In genomic region chr6:54282186-54282585, GRCh38 we compare ENCODE assay signal across 15 cellular contexts. TPM values are rescaled to one million over a fixed set of nuclear protein-coding genes. Genes with fewer than 3 reads are reported as not detected.
DNase-seq lines count a peak whose midpoint lies in the region; FAIRE-seq and TF ChIP-seq lines count a peak whose summit lies in the region.
"Had no signal": no experiment of that assay in that cellular context is flagged by ENCODE, and none has a peak within 500 bp of the region (broad histone marks: within the 10 kb centered on the region; RNA-seq: fewer than 3 reads in every experiment).

No MANE protein-coding gene starts in this region.

- no peaks in the 10 kb centered on the region for H3K36me3 ChIP-seq in SK-N-MC (ENCODE audit: insufficient read depth, low read length)
- H3K36me3 ChIP-seq: neutrophil, spleen had no signal

- H3K27ac ChIP-seq in SK-N-MC = peak overlapping the region; percentile 77
- H3K27ac ChIP-seq: neutrophil, spleen had no signal

- FAIRE-seq in urothelium cell line (lab: Jason Lieb, UNC) = no peak
- FAIRE-seq: K562 had no signal

- no peak overlapping the region for H3K9ac ChIP-seq in SK-N-MC (ENCODE audit: insufficient read length)

- H3K4me3 ChIP-seq in SK-N-MC (no peak overlapping the region), fibroblast of mammary gland (ENCODE audit: control insufficient read depth, low read depth, low read length) (no peak overlapping the region)
- H3K4me3 ChIP-seq: K562, spleen had no signal

- TF ChIP-seq CTCF in fibroblast of mammary gland (conservative IDR thresholded peaks at IDR 0.05; ENCODE audit: control insufficient read depth, insufficient read depth, low read depth, low read length) = no peak

- DNase-seq in H4 (ENCODE audit: low spot score) = peak; percentile 65
- peak; percentile 24 for DNase-seq in SK-N-MC (ENCODE audit: low read depth, low spot score)
- DNase-seq in fibroblast of mammary gland (ENCODE audit: low read depth) = peak; percentile 95
- DNase-seq in urothelium cell line (ENCODE audit: low spot score) = peak; percentile 12
- no peak for DNase-seq in activated naive CD4-positive, alpha-beta T cell treated with anti-CD3 and anti-CD28 coated beads, Interleukin-2, amount 50 U/mL, for 16 hours
- no peak for DNase-seq in GF-D8 (lab: John Stamatoyannopoulos, UW)
- no peak for DNase-seq in OCI-M2 (lab: John Stamatoyannopoulos, UW; ENCODE audit: unreplicated experiment)
- DNase-seq: activated CD4-positive, alpha-beta T cell treated with anti-CD3 and anti-CD28 coated beads for 1 hour; activated T-cell treated with anti-CD3 and anti-CD28 coated beads, Interleukin-2, amount 50 U/mL, for 72 hours; aorta; DND-41; NCI-H1694; spleen had no signal

- H3K9me3 ChIP-seq in SK-N-MC (ENCODE audit: low read depth, low read length) = no peaks in the 10 kb centered on the region; the same call in 1 of the 2 replicates
- H3K9me3 ChIP-seq: neutrophil, spleen had no signal

RNA-seq across cellular contexts. Expression of gene TINAG, which starts 26.1 kb away (rescaled TPM):
- total RNA-seq in H4 (2014; rRNA removed; shearing (Covaris generic)) = not detected in 2 replicates
- total RNA-seq: activated T-cell treated with anti-CD3 and anti-CD28 coated beads, Interleukin-2, amount 50 U/mL, for 72 hours; aorta; K562; spleen had no signal

Comparison
In these comparisons a context has a peak if more than half of its experiments do, and no peak if none do; other contexts are left out.
1. DNase-seq: peak in H4 (single experiment), SK-N-MC (single experiment), fibroblast of mammary gland (single experiment) and urothelium cell line (single experiment); none in activated naive CD4-positive, alpha-beta T cell treated with anti-CD3 and anti-CD28 coated beads, Interleukin-2, amount 50 U/mL, for 16 hours (single experiment), GF-D8 (single experiment) and OCI-M2 (single experiment).